In genomic region chrY:19744381-19745378, GRCh38 we compare ENCODE assay signal across 9 cellular contexts. TPM values are rescaled to one million over a fixed set of nuclear protein-coding genes. Genes with fewer than 3 reads are reported as not detected.
DNase-seq lines count a peak whose midpoint lies in the region; ATAC-seq lines count a peak whose summit lies in the region.
"Had no signal": no experiment of that assay in that cellular context is flagged by ENCODE, and none has a peak within 500 bp of the region (broad histone marks: within the 10 kb centered on the region; RNA-seq: fewer than 3 reads in every experiment).

Gene KDM5D (minus strand): TSS chrY:19744726. CDS start chrY:19744534, 192 bp downstream.

- peak within 1 kb of the TSS; percentile 93 for H3K27ac ChIP-seq in right cardiac atrium (ENCODE audit: low read length)

- H3K27me3 ChIP-seq in right cardiac atrium (ENCODE audit: control insufficient read depth, insufficient read depth) = no peaks in the 10 kb centered on the region
- H3K27me3 ChIP-seq: Peyer's patch had no signal

- under 1% methylated on average over 52 of the region's 52 CpGs for WGBS in right cardiac atrium

- no peaks in the 10 kb centered on the region for H3K9me3 ChIP-seq in right cardiac atrium (ENCODE audit: control insufficient read depth, low read length)
- H3K9me3 ChIP-seq: Peyer's patch had no signal

- H3K27me3 Mint-ChIP-seq in activated CD8-positive, alpha-beta T cell treated with anti-CD3 and anti-CD28 coated beads, Interleukin-2, amount 10 ng/mL, durations not matched to agents 7 days and 5 days (ENCODE audit: low read depth) = no peaks in the 10 kb centered on the region

- POLR2A ChIA-PET in activated CD8-positive, alpha-beta T cell treated with anti-CD3 and anti-CD28 coated beads, Interleukin-2, amount 10 ng/mL, durations not matched to agents 7 days and 5 days (lab: Charles Lee) = interaction anchor here (0.6 to 2.4 kb wide), 3 partner anchors 10 to 1349 kb away, joined by 3 to 15 read pairs (median 3); no protein-coding TSS in a partner anchor

- H3K27ac Mint-ChIP-seq in activated CD8-positive, alpha-beta T cell treated with anti-CD3 and anti-CD28 coated beads, Interleukin-2, amount 10 ng/mL, durations not matched to agents 7 days and 5 days = peak within 1 kb of the TSS; percentile 97

- peak within 1 kb of the TSS; percentile 91 for H3K4me3 Mint-ChIP-seq in activated CD8-positive, alpha-beta T cell treated with anti-CD3 and anti-CD28 coated beads, Interleukin-2, amount 10 ng/mL, durations not matched to agents 7 days and 5 days

- intact Hi-C loops in right cardiac atrium (cut with DNase I) = no loop called here

- DNase-seq in KBM-7 (peak; percentile 92), right cardiac atrium (peak in 1 of 3 donors; percentile 76), cortex of kidney (lab: John Stamatoyannopoulos, UW) (no peak), NCI-H2081 treated with DMSO at 0.1 percent for 48 hours (lab: John Stamatoyannopoulos, UW) (no peak)
- peak; percentile 79 for DNase-seq in activated CD8-positive, alpha-beta T cell treated with anti-CD3 and anti-CD28 coated beads, Interleukin-2, amount 10 ng/mL, durations not matched to agents 7 days and 5 days
- DNase-seq in stimulated activated CD4-positive, alpha-beta T cell treated with anti-CD3 and anti-CD28 coated beads, TNF-alpha, amount 100 ng/mL, for 1 hour (ENCODE audit: low read depth in 3 of 3, low spot score in 1 of 3) = peak in 2 of 3 donors; percentile 12 to 26

- no peaks in the 10 kb centered on the region for H3K9me3 Mint-ChIP-seq in activated CD8-positive, alpha-beta T cell treated with anti-CD3 and anti-CD28 coated beads, Interleukin-2, amount 10 ng/mL, durations not matched to agents 7 days and 5 days (ENCODE audit: insufficient read depth)

- H3K36me3 Mint-ChIP-seq in activated CD8-positive, alpha-beta T cell treated with anti-CD3 and anti-CD28 coated beads, Interleukin-2, amount 10 ng/mL, durations not matched to agents 7 days and 5 days (ENCODE audit: low read depth) = peaks cover 24% of the 10 kb centered on the region

- CTCF ChIA-PET in activated CD8-positive, alpha-beta T cell treated with anti-CD3 and anti-CD28 coated beads, Interleukin-2, amount 10 ng/mL, durations not matched to agents 7 days and 5 days (lab: Charles Lee) = interaction anchor here (1.1 kb wide), 1 partner anchor 8 kb away, joined by 3 read pairs; no protein-coding TSS in a partner anchor

- peaks cover 12% of the 10 kb centered on the region for H3K4me1 Mint-ChIP-seq in activated CD8-positive, alpha-beta T cell treated with anti-CD3 and anti-CD28 coated beads, Interleukin-2, amount 10 ng/mL, durations not matched to agents 7 days and 5 days (ENCODE audit: low read depth)

- H3K4me1 ChIP-seq in right cardiac atrium (ENCODE audit: control insufficient read depth, insufficient read depth, low read length) = no peaks in the 10 kb centered on the region
- H3K4me1 ChIP-seq: Peyer's patch had no signal

- in situ Hi-C loops in KBM-7 (cut with MboI; ENCODE audit: low pct_unique_long_range_greater_than_20kb, low sequenced_read_pairs) = no loop called here

- peak within 1 kb of the TSS; percentile 91 for H3K4me3 ChIP-seq in right cardiac atrium (ENCODE audit: low read length)

- ATAC-seq in GM19035 (IDR thresholded peaks at IDR 0.05; ENCODE audit: unreplicated experiment) (peak; percentile 77), right cardiac atrium (peak in 1 of 2 donors; percentile 85), GM19463 (IDR thresholded peaks at IDR 0.05; ENCODE audit: unreplicated experiment) (no peak)
- peak; percentile 93 for ATAC-seq in activated CD8-positive, alpha-beta T cell treated with anti-CD3 and anti-CD28 coated beads, Interleukin-2, amount 10 ng/mL, durations not matched to agents 7 days and 5 days

RNA-seq across cellular contexts. Expression of gene KDM5D, which starts in this region (rescaled TPM):
- 10 to 100 TPM; 43.8 to 47.2 TPM for total RNA-seq in activated CD8-positive, alpha-beta T cell treated with anti-CD3 and anti-CD28 coated beads, Interleukin-2, amount 10 ng/mL, durations not matched to agents 7 days and 5 days
- total RNA-seq in right cardiac atrium = 10 to 100 TPM in 2 of 4 donors, not detected in 2; 35.3 to 40.3 TPM
- 19.4 TPM for polyA plus RNA-seq in right cardiac atrium

Comparison
In these comparisons a context has a peak if more than half of its experiments do, and no peak if none do; other contexts are left out.
1. DNase-seq: peak in KBM-7 (single experiment), activated CD8-positive, alpha-beta T cell treated with anti-CD3 and anti-CD28 coated beads, Interleukin-2, amount 10 ng/mL, durations not matched to agents 7 days and 5 days (single experiment) and stimulated activated CD4-positive, alpha-beta T cell treated with anti-CD3 and anti-CD28 coated beads, TNF-alpha, amount 100 ng/mL, for 1 hour (2 of 3); none in cortex of kidney (single experiment) and NCI-H2081 treated with DMSO at 0.1 percent for 48 hours (single experiment).